Comparison of ENCODE assay signal across 1 cellular context in genomic region chr6:75217203-75217602, GRCh38.
TF ChIP-seq lines count a peak whose summit lies in the region.

No MANE protein-coding gene starts in this region.

TF ChIP-seq in K562, 482 proteins besides CTCF, POLR2A, EP300 and RAD21 (continues in another document):
- no peak for TF ChIP-seq ZNF695 (CRISPR knock-in tag; IDR thresholded peaks at IDR 0.05)
- no peak for TF ChIP-seq BCLAF1 (IDR thresholded peaks at IDR 0.05; ENCODE audit: borderline replicate concordance in 1 of 2, control insufficient read depth in 1 of 2, low read depth in 2 of 2, low read length in 1 of 2)
- TF ChIP-seq NKRF (IDR thresholded peaks at IDR 0.05; ENCODE audit: borderline replicate concordance) = no peak
- TF ChIP-seq HDGF (IDR thresholded peaks at IDR 0.05) = no peak
- TF ChIP-seq CBFA2T3 (IDR thresholded peaks at IDR 0.05) = no peak
- no peak for TF ChIP-seq GABPA (tag; conservative IDR thresholded peaks at IDR 0.05; ENCODE audit: low read depth)
- TF ChIP-seq EP400 (IDR thresholded peaks at IDR 0.05) = no peak
- TF ChIP-seq ZNF589 (CRISPR knock-in tag; IDR thresholded peaks at IDR 0.05; ENCODE audit: low read depth) = no peak
- no peak for TF ChIP-seq ZNF586 (CRISPR knock-in tag; conservative IDR thresholded peaks at IDR 0.05)
- no peak for TF ChIP-seq NBN (IDR thresholded peaks at IDR 0.05; ENCODE audit: low read depth)
- no peak for TF ChIP-seq NR0B1 (IDR thresholded peaks at IDR 0.05; ENCODE audit: partially characterized antibody)
- no peak for TF ChIP-seq KDM1A (IDR thresholded peaks at IDR 0.05)
- TF ChIP-seq RBFOX2 (IDR thresholded peaks at IDR 0.05; ENCODE audit: low read depth, low read length) = no peak
- no peak for TF ChIP-seq ZNF780A (CRISPR knock-in tag; IDR thresholded peaks at IDR 0.05)
- TF ChIP-seq ATF1 (CRISPR knock-in tag; IDR thresholded peaks at IDR 0.05) = no peak
- TF ChIP-seq ATF1 (tag; IDR thresholded peaks at IDR 0.05) = no peak
- TF ChIP-seq SOX6 (IDR thresholded peaks at IDR 0.05) = peak; percentile 43; the same call in 1 of the 2 replicates
- TF ChIP-seq EGR1 (conservative IDR thresholded peaks at IDR 0.05) = 0 out of 2 replicates have a peak, but pooled peaks have one; percentile 25
- TF ChIP-seq ATF4 (CRISPR knock-in tag; IDR thresholded peaks at IDR 0.05) = no peak
- peak; percentile 88 for TF ChIP-seq MEF2D (tag; conservative IDR thresholded peaks at IDR 0.05; ENCODE audit: low read depth)
- no peak for TF ChIP-seq TEAD1 (CRISPR knock-in tag; IDR thresholded peaks at IDR 0.05)
- no peak for TF ChIP-seq POLR2AphosphoS5 (IDR thresholded peaks at IDR 0.05; ENCODE audit: control insufficient read depth, insufficient read depth, low read depth, low read length)
- peak; percentile 59 for TF ChIP-seq MEIS2 (IDR thresholded peaks at IDR 0.05; ENCODE audit: partially characterized antibody)
- TF ChIP-seq ATF7 (IDR thresholded peaks at IDR 0.05) = peak; percentile 65; the same call in 1 of the 2 replicates
- TF ChIP-seq ZNF212 (CRISPR knock-in tag; IDR thresholded peaks at IDR 0.05) = no peak
- TF ChIP-seq SMAD4 (CRISPR knock-in tag; conservative IDR thresholded peaks at IDR 0.05) = no peak
- TF ChIP-seq NFRKB (IDR thresholded peaks at IDR 0.05; ENCODE audit: low read depth) = no peak
- TF ChIP-seq ZKSCAN3 (CRISPR knock-in tag; IDR thresholded peaks at IDR 0.05) = no peak
- TF ChIP-seq THAP7 (CRISPR knock-in tag; IDR thresholded peaks at IDR 0.05) = no peak
- no peak for TF ChIP-seq PBX2 (CRISPR knock-in tag; IDR thresholded peaks at IDR 0.05; ENCODE audit: low read depth)
- TF ChIP-seq PBX2 (tag; conservative IDR thresholded peaks at IDR 0.05; ENCODE audit: low read depth) = peak; percentile 82
- TF ChIP-seq KHSRP (IDR thresholded peaks at IDR 0.05) = no peak
- no peak for TF ChIP-seq RERE (CRISPR knock-in tag; IDR thresholded peaks at IDR 0.05; ENCODE audit: borderline replicate concordance)
- no peak for TF ChIP-seq DPF2 (IDR thresholded peaks at IDR 0.05)
- no peak for TF ChIP-seq FOXP1 (CRISPR knock-in tag; IDR thresholded peaks at IDR 0.05)
- peak; percentile 74 for TF ChIP-seq ATF3 (IDR thresholded peaks at IDR 0.05)
- no peak for TF ChIP-seq ATF3 (CRISPR knock-in tag; conservative IDR thresholded peaks at IDR 0.05)
- no peak for TF ChIP-seq EWSR1 (IDR thresholded peaks at IDR 0.05; ENCODE audit: borderline replicate concordance, low read depth, partially characterized antibody)
- TF ChIP-seq AFF4 (CRISPR knock-in tag; IDR thresholded peaks at IDR 0.05) = no peak
- TF ChIP-seq ZNF668 (CRISPR knock-in tag; IDR thresholded peaks at IDR 0.05) = no peak
- TF ChIP-seq HDAC6 (IDR thresholded peaks at IDR 0.05; ENCODE audit: low read depth, low read length) = no peak
- TF ChIP-seq CGGBP1 (CRISPR knock-in tag; IDR thresholded peaks at IDR 0.05) = no peak
- peak; percentile 68; the same call in 1 of the 2 replicates for TF ChIP-seq SPI1 (IDR thresholded peaks at IDR 0.05; ENCODE audit: borderline replicate concordance, low read depth, low read length)
- TF ChIP-seq MECOM (CRISPR knock-in tag; IDR thresholded peaks at IDR 0.05) = no peak
- TF ChIP-seq SRSF3 (IDR thresholded peaks at IDR 0.05; ENCODE audit: insufficient read depth, low read length) = no peak
